ENCODE assay signal across 14 cellular contexts in genomic region chr1:61334718-61335589, GRCh38.
DNase-seq lines count a peak whose midpoint lies in the region; ATAC-seq, FAIRE-seq and TF ChIP-seq lines count a peak whose summit lies in the region.
"Had no signal": no experiment of that assay in that cellular context is flagged by ENCODE, and none has a peak within 500 bp of the region (broad histone marks: within the 10 kb centered on the region; RNA-seq: fewer than 3 reads in every experiment).

No MANE protein-coding gene starts in this region.

- H3K27me3 ChIP-seq in ascending aorta = no peaks in the 10 kb centered on the region
- H3K27me3 ChIP-seq in heart left ventricle = no peaks in the 10 kb centered on the region
- no peaks in the 10 kb centered on the region for H3K27me3 ChIP-seq in psoas muscle (ENCODE audit: insufficient read depth in 3 of 3, low read length in 2 of 3)
- no peaks in the 10 kb centered on the region for H3K27me3 ChIP-seq in spleen (replicated peaks in 1 of 7)
- H3K27me3 ChIP-seq in HAP-1 (ENCODE audit: low read depth) = no peaks in the 10 kb centered on the region
- H3K27me3 ChIP-seq: left lung, neural progenitor cell, tibial nerve had no signal

- DNase-seq in ELF-1 (ENCODE audit: low read depth, low spot score) (peak; percentile 17), ascending aorta (ENCODE audit: low spot score in 2 of 2) (peak in 1 of 2 donors; percentile 81), heart left ventricle (peak in 4 of 5 donors; percentile 68 to 86 (median 76)), psoas muscle (peak; percentile 66 to 86), islet precursor cell (no peak), GM12891 (ENCODE audit: insufficient read length, low spot score) (no peak), spleen (no peak), HAP-1 (ENCODE audit: low spot score in 2 of 2) (no peak)
- DNase-seq: activated CD4-positive, alpha-beta T cell treated with anti-CD3 and anti-CD28 coated beads for 36 hours; activated T-cell treated with anti-CD3 and anti-CD28 coated beads, Interleukin-2, amount 50 U/mL, for 4 hours; effector memory CD8-positive, alpha-beta T cell; left lung had no signal

- peaks cover 0 to 7% of the 10 kb centered on the region in 2 donors for H3K36me3 ChIP-seq in ascending aorta
- peaks cover 0 to 9% (median 0%) of the 10 kb centered on the region in 9 donors for H3K36me3 ChIP-seq in heart left ventricle
- no peaks in the 10 kb centered on the region for H3K36me3 ChIP-seq in psoas muscle (ENCODE audit: insufficient read depth in 1 of 2, low read depth in 1 of 2)
- no peaks in the 10 kb centered on the region for H3K36me3 ChIP-seq in spleen
- no peaks in the 10 kb centered on the region for H3K36me3 ChIP-seq in HAP-1 (replicated peaks)
- H3K36me3 ChIP-seq: left lung, neural progenitor cell, tibial nerve had no signal

- ATAC-seq in heart left ventricle = peak; percentile 73 to 89 (median 84)
- ATAC-seq in psoas muscle = peak; percentile 79 to 86 (median 83)
- ATAC-seq: activated CD4-positive, alpha-beta T cell treated with anti-CD3 and anti-CD28 coated beads for 36 hours; activated T-cell treated with anti-CD3 and anti-CD28 coated beads, Interleukin-2, amount 50 U/mL, for 4 hours; effector memory CD8-positive, alpha-beta T cell; left lung had no signal

- FAIRE-seq in GM12891 (lab: Jason Lieb, UNC) = no peak

- 43 to 59% (median 47%) methylated on average over 13 to 14 of the region's 14 CpGs for WGBS in heart left ventricle, 4 donors
- whole genome bisulfite sequencing in psoas muscle, 3 donors = 31 to 37% (median 37%) methylated on average over 14 of the region's 14 CpGs
- 77 to 89% (median 82%) methylated on average over 14 of the region's 14 CpGs for WGBS in spleen, 5 donors

- TF ChIP-seq POLR2A in heart left ventricle (IDR thresholded peaks at IDR 0.05) (no peak), GM12891 (IDR thresholded peaks at IDR 0.05; ENCODE audit: low read depth, low read length) (no peak), spleen (IDR thresholded peaks at IDR 0.05) (no peak)

- H3K27ac ChIP-seq in ascending aorta (peak overlapping the region; percentile 67 to 70), heart left ventricle (peak overlapping the region in 11 of 12 donors; percentile 36 to 73 (median 57)), psoas muscle (peak overlapping the region; percentile 87), spleen (no peak overlapping the region)
- H3K27ac ChIP-seq: left lung, neural progenitor cell had no signal

- intact Hi-C loops in ascending aorta (cut with DNase I) (loop anchor here (5.0 to 10.0 kb wide), 4 partner anchors 38 to 363 kb away; no protein-coding TSS in a partner anchor), heart left ventricle (cut with DNase I) (loop anchor here (5.0 to 10.0 kb wide), 11 partner anchors 98 to 283 kb away; partner anchors contain the start of gene NFIA (in 3 of the 10)), psoas muscle (cut with DNase I) (loop anchor here (5.0 to 10.0 kb wide), 5 partner anchors 93 to 250 kb away; partner anchors contain the start of gene NFIA (in 1 of the 2)), spleen (cut with DNase I; ENCODE audit: low total_unique reads) (loop anchor here (10.0 kb wide), 1 partner anchor 290 kb away; no protein-coding TSS in a partner anchor)

- H3K4me1 ChIP-seq in ascending aorta (peaks cover 3 to 37% of the 10 kb centered on the region in 2 donors), heart left ventricle (peaks cover 2 to 56% (median 43%) of the 10 kb centered on the region in 12 donors), psoas muscle (peaks cover 33% of the 10 kb centered on the region), spleen (peaks cover 0 to 23% (median 12%) of the 10 kb centered on the region in 6 donors), HAP-1 (peaks cover 30% of the 10 kb centered on the region)

- no peak for TF ChIP-seq CTCF in ascending aorta (IDR thresholded peaks at IDR 0.05)
- no peak for TF ChIP-seq CTCF in heart left ventricle (IDR thresholded peaks at IDR 0.05)
- no peak for TF ChIP-seq CTCF in psoas muscle (IDR thresholded peaks at IDR 0.05)
- TF ChIP-seq CTCF in spleen (IDR thresholded peaks at IDR 0.05 in 8 of 11, conservative IDR thresholded peaks at IDR 0.05 in 3 of 11) = no peak

- in situ Hi-C loops in HAP-1 (cut with MboI; ENCODE audit: low sequenced_read_pairs) = loop anchor here (25.0 kb wide), 1 partner anchor 273 kb away; no protein-coding TSS in a partner anchor

- H3K4me3 ChIP-seq in ascending aorta (no peak overlapping the region), heart left ventricle (peak overlapping the region in 1 of 12 donors; percentile 4), psoas muscle (peak overlapping the region; percentile 49), spleen (no peak overlapping the region), HAP-1 (no peak overlapping the region)
- H3K4me3 ChIP-seq: left lung, neural progenitor cell, tibial nerve had no signal

- no peaks in the 10 kb centered on the region for H3K9me3 ChIP-seq in ascending aorta
- H3K9me3 ChIP-seq in heart left ventricle = no peaks in the 10 kb centered on the region
- no peaks in the 10 kb centered on the region for H3K9me3 ChIP-seq in psoas muscle
- H3K9me3 ChIP-seq in spleen = no peaks in the 10 kb centered on the region
- H3K9me3 ChIP-seq in HAP-1 = no peaks in the 10 kb centered on the region
- H3K9me3 ChIP-seq: left lung, tibial nerve had no signal

TF ChIP-seq in GM12891, 5 proteins besides CTCF, POLR2A, EP300 and RAD21:
- TF ChIP-seq PAX5 (IDR thresholded peaks at IDR 0.05; ENCODE audit: insufficient read depth, low read length, severe bottlenecking) (no peak), POLR2AphosphoS5 (IDR thresholded peaks at IDR 0.05; ENCODE audit: low read depth, low read length) (no peak), TAF1 (IDR thresholded peaks at IDR 0.05; ENCODE audit: low read depth, low read length) (no peak), POU2F2 (IDR thresholded peaks at IDR 0.05; ENCODE audit: low read depth, low read length) (no peak), SPI1 (IDR thresholded peaks at IDR 0.05; ENCODE audit: low read depth, low read length) (no peak)

Comparison
In these comparisons a context has a peak if more than half of its experiments do, and no peak if none do; other contexts are left out.
1. DNase-seq: peak in ELF-1 (single experiment), heart left ventricle (4 of 5) and psoas muscle (2 of 2); none in islet precursor cell (single experiment), GM12891 (single experiment), spleen (single experiment) and HAP-1 (0 of 2).
2. H3K27ac ChIP-seq: peak in ascending aorta (2 of 2), heart left ventricle (11 of 12) and psoas muscle (single experiment); none in spleen (0 of 8).